Comparison of ENCODE assay signal across 1 cellular context in the genomic region with DNA sequence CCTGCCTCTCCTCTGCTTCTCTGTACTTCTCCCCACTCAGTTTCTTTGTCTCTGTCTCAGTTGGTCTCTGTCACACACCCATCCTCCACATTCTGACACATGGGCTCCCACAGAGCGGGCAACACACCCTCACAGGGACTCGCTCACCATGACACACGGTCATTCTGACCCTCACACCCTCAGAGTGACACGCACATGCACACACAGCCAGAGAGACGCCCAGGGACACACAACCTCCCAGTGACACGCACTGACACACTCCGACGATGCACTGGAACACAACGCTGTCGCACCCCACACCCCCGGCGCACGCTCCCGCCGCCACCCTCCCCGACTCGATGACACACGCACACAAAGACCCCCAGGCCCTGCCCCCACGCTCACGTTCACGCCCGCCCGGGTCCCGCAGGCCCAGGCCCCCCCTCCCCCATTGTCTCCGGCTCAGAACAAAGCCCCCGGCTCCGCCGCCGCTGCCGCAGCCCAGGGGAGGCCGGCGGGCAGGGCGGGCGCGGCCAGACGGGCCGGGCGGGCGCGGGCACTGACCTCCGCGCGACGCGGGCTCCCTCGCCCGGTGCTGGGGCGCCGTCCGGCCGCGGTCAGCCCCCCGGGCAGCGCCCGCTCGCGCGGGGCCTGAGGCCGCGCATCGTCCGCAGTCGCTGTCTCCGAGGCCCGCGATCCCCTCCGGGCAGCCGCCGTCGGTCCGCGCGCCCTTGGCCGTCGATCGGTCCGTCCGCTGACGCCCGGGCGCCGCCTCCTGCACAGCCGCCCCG.
TF ChIP-seq lines count a peak whose summit lies in the region.

No MANE protein-coding gene starts in this region.

TF ChIP-seq in endothelial cell of umbilical vein, 7 proteins besides CTCF, POLR2A, EP300 and RAD21:
- TF ChIP-seq GATA2 (IDR thresholded peaks at IDR 0.05; ENCODE audit: insufficient read depth, insufficient read length, low read depth, low read length) (no peak), JUN (IDR thresholded peaks at IDR 0.05; ENCODE audit: borderline replicate concordance, insufficient read depth, insufficient read length, low read depth) (no peak), POLR2AphosphoS5 (IDR thresholded peaks at IDR 0.05; ENCODE audit: insufficient read depth, low read depth, low read length) (peak; percentile 32), FOS (IDR thresholded peaks at IDR 0.05; ENCODE audit: borderline replicate concordance, insufficient read depth, low read length) (no peak)
- TF ChIP-seq, protein P1, sequence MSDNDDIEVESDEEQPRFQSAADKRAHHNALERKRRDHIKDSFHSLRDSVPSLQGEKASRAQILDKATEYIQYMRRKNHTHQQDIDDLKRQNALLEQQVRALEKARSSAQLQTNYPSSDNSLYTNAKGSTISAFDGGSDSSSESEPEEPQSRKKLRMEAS (IDR thresholded peaks at IDR 0.05; ENCODE audit: insufficient read depth, insufficient read length), result no peak
TF ChIP-seq in endothelial cell of umbilical vein: peak in this region for 1.
